ENCODE assay signal across 8 cellular contexts in genomic region chr9:75186767-75187380, GRCh38.
DNase-seq lines count a peak whose midpoint lies in the region; ATAC-seq, FAIRE-seq and TF ChIP-seq lines count a peak whose summit lies in the region.

No MANE protein-coding gene starts in this region.

- in situ Hi-C loops in IMR-90 (cut with MboI; ENCODE audit: low sequenced_read_pairs): no loop called here
- in situ Hi-C loops in brain microvascular endothelial cell (cut with HindIII; ENCODE audit: low pct_ligation_motif_present, low sequenced_read_pairs): no loop called here

- intact Hi-C loops in IMR-90 (cut with micrococcal nuclease): loop anchor here (1.0 to 2.0 kb wide), 2 partner anchors 13 to 98 kb away; partner anchors contain the start of genes NMRK1 and OSTF1

- TF ChIP-seq RAD21 in IMR-90 (IDR thresholded peaks at IDR 0.05; ENCODE audit: low read length): peak; percentile 33

- dilution Hi-C loops in IMR-90 (cut with HindIII; ENCODE audit: low sequenced_read_pairs, unreplicated experiment): no loop called here

- WGBS in IMR-90 (ENCODE audit: extremely low coverage in 2 of 2, insufficient read length in 1 of 2), 2 experiments: no CpG with 5 or more reads among the region's 4 CpGs

- POLR2A ChIA-PET in IMR-90 (lab: Charles Lee; ENCODE audit: unreplicated experiment): no interaction called here

- H2AK5ac ChIP-seq in IMR-90 (ENCODE audit: low read depth, low read length): no peak overlapping the region

- H3K4me1 ChIP-seq in IMR-90 (ENCODE audit: control insufficient read depth, insufficient read depth, low read length): no peaks in the 10 kb centered on the region

- ATAC-seq in IMR-90 (ENCODE audit: low read depth): peak; percentile 48; the same call in 1 of the 2 replicates

- TF ChIP-seq CTCF in D721Med (IDR thresholded peaks at IDR 0.05; ENCODE audit: insufficient read depth, missing control alignments) (peak; percentile 85), IMR-90 (conservative IDR thresholded peaks at IDR 0.05; ENCODE audit: low read depth, low read length) (peak; percentile 72), brain microvascular endothelial cell (IDR thresholded peaks at IDR 0.05; ENCODE audit: low read depth, low read length, missing control alignments) (peak; percentile 57)

- H3K23ac ChIP-seq in IMR-90 (ENCODE audit: low read depth, low read length): no peak overlapping the region

- CTCF ChIA-PET in IMR-90 (lab: Yijun Ruan, JAX): interaction anchor here (0.8 to 1.6 kb wide), 2 partner anchors 11 to 15 kb away, joined by 3 to 5 read pairs; no protein-coding TSS in a partner anchor

- H3K4me3 ChIP-seq in IMR-90 (ENCODE audit: insufficient read depth, low read depth, low read length): no peak overlapping the region
- H3K4me3 ChIP-seq in brain microvascular endothelial cell (ENCODE audit: low read depth, low read length): no peak overlapping the region

- no peaks in the 10 kb centered on the region for H3K79me1 ChIP-seq in IMR-90 (ENCODE audit: low read depth in 1 of 2, low read length in 2 of 2)

- no peak for TF ChIP-seq POLR2A in IMR-90 (IDR thresholded peaks at IDR 0.05; ENCODE audit: low read depth, low read length)

- H3K36me3 ChIP-seq in IMR-90 (ENCODE audit: control insufficient read depth, insufficient read depth, low read length): no peaks in the 10 kb centered on the region
- no peaks in the 10 kb centered on the region for H3K36me3 ChIP-seq in brain microvascular endothelial cell (replicated peaks)

- no peak overlapping the region for H2BK15ac ChIP-seq in IMR-90 (ENCODE audit: low read depth, low read length)

- H3K14ac ChIP-seq in IMR-90 (replicated peaks; ENCODE audit: low read depth, low read length): no peak overlapping the region

- H2BK20ac ChIP-seq in IMR-90 (ENCODE audit: low read depth, low read length): no peak overlapping the region

- no peak overlapping the region for H3K18ac ChIP-seq in IMR-90 (ENCODE audit: low read depth, low read length)

- H3K4me2 ChIP-seq in IMR-90 (ENCODE audit: low read depth, low read length): no peak overlapping the region

- H4K91ac ChIP-seq in IMR-90 (ENCODE audit: insufficient read depth, low read depth, low read length): no peak overlapping the region

- no peak overlapping the region for H2BK120ac ChIP-seq in IMR-90 (ENCODE audit: low read depth, low read length)

- H4K5ac ChIP-seq in IMR-90 (ENCODE audit: low read depth, low read length): no peak overlapping the region

- no peak overlapping the region for H3K4ac ChIP-seq in IMR-90 (ENCODE audit: low read depth, low read length)

- H3K27me3 ChIP-seq in IMR-90 (ENCODE audit: control insufficient read depth, insufficient read depth, low read length) (no peaks in the 10 kb centered on the region; the same call in 1 of the 2 replicates), brain microvascular endothelial cell (replicated peaks) (no peaks in the 10 kb centered on the region)

- H2AK9ac ChIP-seq in IMR-90 (replicated peaks; ENCODE audit: low read depth, low read length, poor library complexity): no peak overlapping the region

- no TSS peak for BruUV-seq in IMR-90 (replicated peaks; lab: Mats Ljungman, UMichigan)

- H3K9ac ChIP-seq in IMR-90 (ENCODE audit: low read depth, low read length): no peak overlapping the region

- H3K56ac ChIP-seq in IMR-90 (ENCODE audit: extremely low read depth, insufficient read depth, low read length): no peak overlapping the region

- no peaks in the 10 kb centered on the region for H4K20me1 ChIP-seq in IMR-90 (ENCODE audit: insufficient read depth, low read length)

- H3K27ac ChIP-seq in IMR-90 (ENCODE audit: insufficient read depth, low read length) (no peak overlapping the region), brain microvascular endothelial cell (no peak overlapping the region)

- H3K9me1 ChIP-seq in IMR-90 (ENCODE audit: insufficient read depth, low read length): no peaks in the 10 kb centered on the region

- no peak overlapping the region for H2BK5ac ChIP-seq in IMR-90 (ENCODE audit: low read depth, low read length, poor library complexity, severe bottlenecking)

- H4K8ac ChIP-seq in IMR-90 (ENCODE audit: low read depth in 2 of 2, low read length in 2 of 2): no peak overlapping the region

- no peaks in the 10 kb centered on the region for H3K9me3 ChIP-seq in IMR-90 (ENCODE audit: control insufficient read depth, insufficient read depth, low read length)

- DNase-seq in D721Med (ENCODE audit: insufficient read length, low spot score) (no peak), IMR-90 (peak; percentile 28), brain microvascular endothelial cell (no peak), middle frontal gyrus (ENCODE audit: extremely low spot score, low spot score) (peak; percentile 50), NCI-H187 (lab: John Stamatoyannopoulos, UW) (no peak), islet precursor cell (no peak), iPS-NIHi7 (ENCODE audit: extremely low spot score) (no peak)
- no peak for DNase-seq in activated naive CD4-positive, alpha-beta T cell treated with anti-CD3 and anti-CD28 coated beads, Interleukin-2, amount 50 U/mL, for 16 hours

- no peak overlapping the region for H2AFZ ChIP-seq in IMR-90 (replicated peaks; ENCODE audit: low read length, poor library complexity)

- no peak for FAIRE-seq in D721Med (lab: Jason Lieb, UNC)

TF ChIP-seq in IMR-90, 13 proteins besides CTCF, POLR2A, EP300 and RAD21:
- TF ChIP-seq FOS (IDR thresholded peaks at IDR 0.05; ENCODE audit: low read depth, low read length) (no peak), MAZ (IDR thresholded peaks at IDR 0.05; ENCODE audit: borderline replicate concordance, low read depth, low read length) (no peak), RCOR1 (IDR thresholded peaks at IDR 0.05; ENCODE audit: insufficient replicate concordance, low read length) (no peak), CHD1 (IDR thresholded peaks at IDR 0.05; ENCODE audit: low read depth, low read length) (no peak), SMC3 (IDR thresholded peaks at IDR 0.05; ENCODE audit: low read depth, low read length) (peak; percentile 42; the same call in 1 of the 2 replicates), BHLHE40 (IDR thresholded peaks at IDR 0.05; ENCODE audit: low read depth, low read length) (no peak)

Comparison
In these comparisons a context has a peak if more than half of its experiments do, and no peak if none do; other contexts are left out.
1. DNase-seq: peak in IMR-90 (single experiment) and middle frontal gyrus (single experiment); none in D721Med (single experiment), brain microvascular endothelial cell (single experiment), NCI-H187 (0 of 2), islet precursor cell (single experiment), iPS-NIHi7 (single experiment) and activated naive CD4-positive, alpha-beta T cell treated with anti-CD3 and anti-CD28 coated beads, Interleukin-2, amount 50 U/mL, for 16 hours (single experiment).
2. Peak in every context shown above with its lines, with median percentiles within 50 percentile points of each other: CTCF ChIP-seq.